In the genomic region with DNA sequence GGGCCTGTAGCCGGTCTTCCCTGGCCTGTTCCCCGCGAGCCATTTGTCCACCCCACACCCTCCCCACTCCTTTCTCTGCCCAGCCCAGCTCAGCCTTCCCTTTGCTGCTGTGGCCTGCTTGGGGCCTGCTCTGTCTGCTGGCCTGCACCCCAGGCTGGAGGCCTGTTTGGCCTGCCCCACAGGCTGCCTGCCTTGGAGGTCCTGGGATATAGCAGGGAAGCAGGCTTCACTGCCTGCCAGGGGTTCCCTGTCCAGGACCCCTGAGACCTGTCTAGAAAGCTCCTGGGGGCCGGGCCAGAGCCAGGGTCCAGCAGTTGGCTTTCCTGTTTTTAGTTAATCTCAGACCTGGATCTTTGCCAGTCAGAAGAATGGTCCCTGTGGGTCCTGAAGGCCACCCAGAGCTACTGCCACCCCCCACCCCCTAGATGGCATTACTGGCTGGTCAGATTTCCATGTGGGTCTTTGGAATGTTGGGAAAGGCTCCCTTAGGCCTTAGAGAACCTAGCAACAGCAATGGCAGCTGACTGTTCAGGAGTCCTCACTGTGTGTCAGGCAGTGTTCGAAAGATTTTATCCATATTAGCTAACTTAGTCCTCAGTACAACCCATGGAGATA, we compare ENCODE assay signal across 1 cellular context.
TF ChIP-seq lines count a peak whose summit lies in the region.

No MANE protein-coding gene starts in this region.

TF ChIP-seq in IMR-90, 13 proteins besides CTCF, POLR2A, EP300 and RAD21 (continued from another document):
- TF ChIP-seq, protein P1, sequence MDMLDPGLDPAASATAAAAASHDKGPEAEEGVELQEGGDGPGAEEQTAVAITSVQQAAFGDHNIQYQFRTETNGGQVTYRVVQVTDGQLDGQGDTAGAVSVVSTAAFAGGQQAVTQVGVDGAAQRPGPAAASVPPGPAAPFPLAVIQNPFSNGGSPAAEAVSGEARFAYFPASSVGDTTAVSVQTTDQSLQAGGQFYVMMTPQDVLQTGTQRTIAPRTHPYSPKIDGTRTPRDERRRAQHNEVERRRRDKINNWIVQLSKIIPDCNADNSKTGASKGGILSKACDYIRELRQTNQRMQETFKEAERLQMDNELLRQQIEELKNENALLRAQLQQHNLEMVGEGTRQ (IDR thresholded peaks at IDR 0.05; ENCODE audit: low read depth, low read length): no peak
- TF ChIP-seq MAFK (IDR thresholded peaks at IDR 0.05; ENCODE audit: low read depth, low read length) (no peak), CHD1 (IDR thresholded peaks at IDR 0.05; ENCODE audit: low read depth, low read length) (no peak), NFE2L2 (IDR thresholded peaks at IDR 0.05; ENCODE audit: low read depth, low read length) (no peak), MXI1 (IDR thresholded peaks at IDR 0.05; ENCODE audit: borderline replicate concordance, low read depth, low read length) (no peak), MAZ (IDR thresholded peaks at IDR 0.05; ENCODE audit: borderline replicate concordance, low read depth, low read length) (no peak), CEBPB (IDR thresholded peaks at IDR 0.05; ENCODE audit: low read depth, low read length) (no peak)
- TF ChIP-seq, protein P2, sequence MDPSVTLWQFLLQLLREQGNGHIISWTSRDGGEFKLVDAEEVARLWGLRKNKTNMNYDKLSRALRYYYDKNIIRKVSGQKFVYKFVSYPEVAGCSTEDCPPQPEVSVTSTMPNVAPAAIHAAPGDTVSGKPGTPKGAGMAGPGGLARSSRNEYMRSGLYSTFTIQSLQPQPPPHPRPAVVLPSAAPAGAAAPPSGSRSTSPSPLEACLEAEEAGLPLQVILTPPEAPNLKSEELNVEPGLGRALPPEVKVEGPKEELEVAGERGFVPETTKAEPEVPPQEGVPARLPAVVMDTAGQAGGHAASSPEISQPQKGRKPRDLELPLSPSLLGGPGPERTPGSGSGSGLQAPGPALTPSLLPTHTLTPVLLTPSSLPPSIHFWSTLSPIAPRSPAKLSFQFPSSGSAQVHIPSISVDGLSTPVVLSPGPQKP (IDR thresholded peaks at IDR 0.05; ENCODE audit: borderline replicate concordance, low read depth, low read length): no peak
